21 cellular contexts compared by ENCODE assay signal in genomic region chr2:231011526-231011925, GRCh38. TPM values are rescaled to one million over a fixed set of nuclear protein-coding genes. Genes with fewer than 3 reads are reported as not detected.
DNase-seq lines count a peak whose midpoint lies in the region; ATAC-seq and TF ChIP-seq lines count a peak whose summit lies in the region.
"Had no signal": no experiment of that assay in that cellular context is flagged by ENCODE, and none has a peak within 500 bp of the region (broad histone marks: within the 10 kb centered on the region; RNA-seq: fewer than 3 reads in every experiment).

No MANE protein-coding gene starts in this region.

- H3K79me2 ChIP-seq in trophoblast cell (ENCODE audit: control insufficient read depth, insufficient read depth, low read length, poor library complexity): peaks cover 5% of the 10 kb centered on the region

- WGBS in trophoblast cell (ENCODE audit: extremely low coverage, insufficient coverage, insufficient read length): no CpG with 5 or more reads among the region's 2 CpGs
- 0% methylated on average over 1 of the region's 2 CpGs for WGBS in right lobe of liver (ENCODE audit: insufficient coverage, low coverage, low lambda C conversion rate, missing lambda C conversion rate)

- peaks cover 32% of the 10 kb centered on the region for H3K79me1 ChIP-seq in trophoblast cell (ENCODE audit: low read length)

- H3K36me3 ChIP-seq in trophoblast cell (ENCODE audit: control insufficient read depth in 1 of 2, insufficient read depth in 2 of 2, low read length in 2 of 2): no peaks in the 10 kb centered on the region
- H3K36me3 ChIP-seq in right lobe of liver: no peaks in the 10 kb centered on the region
- H3K36me3 ChIP-seq: BE2C, BLaER1 had no signal

- peak overlapping the region; percentile 67 for H3K14ac ChIP-seq in trophoblast cell (ENCODE audit: low read length)

- intact Hi-C loops in right lobe of liver (cut with DNase I): no loop called here
- intact Hi-C loops in Right ventricle myocardium superior (cut with DNase I): no loop called here

- DNase-seq in left lobe of liver (ENCODE audit: low spot score) (no peak), trophoblast cell (no peak), right lobe of liver (no peak), Right ventricle myocardium superior (no peak)
- no peak for DNase-seq in effector CD4-positive, alpha-beta T cell
- DNase-seq: 8988T; ACHN; BE2C; Calu3; CD4-positive, alpha-beta memory T cell; CD4-positive, CD25-positive, alpha-beta regulatory T cell; CD8-positive, alpha-beta memory T cell; COR-L47; DMS79 treated with DMSO at 0.1 percent for 48 hours; GF-D8 had no signal

- peak overlapping the region; percentile 18 for H2BK5ac ChIP-seq in trophoblast cell (ENCODE audit: low read depth, low read length, poor library complexity)

- peak overlapping the region; percentile 80 for H4K91ac ChIP-seq in trophoblast cell (ENCODE audit: low read depth, low read length)

- H2BK12ac ChIP-seq in trophoblast cell (ENCODE audit: low read length): peak overlapping the region; percentile 72

- H4K8ac ChIP-seq in trophoblast cell (ENCODE audit: low read depth, low read length): peak overlapping the region; percentile 70

- H3K4me3 ChIP-seq in trophoblast cell (ENCODE audit: low read depth, low read length) (no peak overlapping the region), right lobe of liver (no peak overlapping the region)
- H3K4me3 ChIP-seq: BLaER1 had no signal

- TF ChIP-seq CTCF in VCaP (conservative IDR thresholded peaks at IDR 0.05) (no peak), right lobe of liver (IDR thresholded peaks at IDR 0.05) (no peak)

- H2AFZ ChIP-seq in trophoblast cell (ENCODE audit: insufficient read depth, low read length, poor library complexity): no peak overlapping the region

- H3K27me3 ChIP-seq in trophoblast cell (ENCODE audit: insufficient read depth, low read length) (no peaks in the 10 kb centered on the region), right lobe of liver (no peaks in the 10 kb centered on the region)
- H3K27me3 ChIP-seq: BE2C, BLaER1 had no signal

- H3K4me2 ChIP-seq in trophoblast cell (ENCODE audit: low read length): no peak overlapping the region
- H3K4me2 ChIP-seq: BLaER1 had no signal

- no peak overlapping the region for H4K12ac ChIP-seq in trophoblast cell (ENCODE audit: low read depth, low read length)

- peak overlapping the region; percentile 11 for H2AK5ac ChIP-seq in trophoblast cell (ENCODE audit: low read length)

- peak overlapping the region; percentile 74 for H2BK120ac ChIP-seq in trophoblast cell (ENCODE audit: insufficient read depth, low read length, poor library complexity)

- peaks cover 17 to 45% of the 10 kb centered on the region in 2 experiments for H3K4me1 ChIP-seq in trophoblast cell (ENCODE audit: control insufficient read depth in 1 of 2, insufficient read depth in 2 of 2, low read length in 2 of 2)
- H3K4me1 ChIP-seq in right lobe of liver: peaks cover 0 to 1% (median 0%) of the 10 kb centered on the region in 4 donors
- H3K4me1 ChIP-seq: BE2C, BLaER1 had no signal

- ATAC-seq in left lobe of liver (peak; percentile 18), right lobe of liver (no peak), Right ventricle myocardium superior (ENCODE audit: poor library complexity) (no peak), GM18511 (IDR thresholded peaks at IDR 0.05; ENCODE audit: unreplicated experiment) (no peak)

- no peak for TF ChIP-seq POLR2A in right lobe of liver (IDR thresholded peaks at IDR 0.05)

- H3K9me3 ChIP-seq in trophoblast cell (ENCODE audit: insufficient read depth, low read depth, low read length) (no peaks in the 10 kb centered on the region), right lobe of liver (no peaks in the 10 kb centered on the region)
- H3K9me3 ChIP-seq: BE2C, BLaER1 had no signal

- no peak overlapping the region for H3K9ac ChIP-seq in trophoblast cell (ENCODE audit: low read length)
- H3K9ac ChIP-seq: BLaER1 had no signal

- H3K18ac ChIP-seq in trophoblast cell (ENCODE audit: low read length): peak overlapping the region; percentile 67

- no peak overlapping the region for H3K23ac ChIP-seq in trophoblast cell (ENCODE audit: low read length)

- H3K27ac ChIP-seq in VCaP: peak overlapping the region; percentile 8; the same call in 1 of the 2 replicates
- H3K27ac ChIP-seq in trophoblast cell (ENCODE audit: low read depth, low read length): peak overlapping the region; percentile 53
- H3K27ac ChIP-seq in right lobe of liver: no peak overlapping the region
- H3K27ac ChIP-seq: BLaER1 had no signal

- peak overlapping the region; percentile 2 for H3K4ac ChIP-seq in trophoblast cell (ENCODE audit: low read depth, low read length)

RNA-seq across cellular contexts. Expression of gene SPATA3, which starts 15.6 kb away (rescaled TPM):
- total RNA-seq in left lobe of liver: not detected
- 0.31 and 0.37 TPM in 2 replicates for polyA plus RNA-seq in trophoblast cell (2013)
- not detected for total RNA-seq in right lobe of liver
- total RNA-seq in Right ventricle myocardium superior: not detected
- total RNA-seq: A673; Calu3; CD4-positive, alpha-beta memory T cell had no signal
- polyA plus RNA-seq: AG04450; CD14-positive monocyte; CD4-positive, alpha-beta memory T cell; CD4-positive, CD25-positive, alpha-beta regulatory T cell; CD8-positive, alpha-beta memory T cell had no signal

RNA-seq across cellular contexts. Expression of gene C2orf72, which starts 25.8 kb away (rescaled TPM):
- total RNA-seq in left lobe of liver (125 TPM), right lobe of liver (100 to 1,000 TPM in 2 of 6 experiments, 10 to 100 TPM in 4; 76.0 to 167 (median 85.9) TPM), Right ventricle myocardium superior (0.05 TPM)
- polyA plus RNA-seq in trophoblast cell (2013): 64.8 and 69.7 TPM in 2 replicates
- total RNA-seq: A673; CD4-positive, alpha-beta memory T cell; CD4-positive, CD25-positive, alpha-beta regulatory T cell had no signal
- polyA plus RNA-seq: AG04450; CD14-positive monocyte; CD4-positive, alpha-beta memory T cell; CD4-positive, CD25-positive, alpha-beta regulatory T cell; CD8-positive, alpha-beta memory T cell had no signal

RNA-seq across cellular contexts. Expression of gene PSMD1, which starts 45.1 kb away (rescaled TPM):
- total RNA-seq in left lobe of liver (41.3 TPM), right lobe of liver (10 to 100 TPM; 46.4 to 62.3 (median 55.5) TPM), Right ventricle myocardium superior (81.0 TPM)
- polyA plus RNA-seq in trophoblast cell (2013): 148 and 153 TPM in 2 replicates

Comparison
In these comparisons a context has a peak if more than half of its experiments do, and no peak if none do; other contexts are left out.
1. H3K27ac ChIP-seq: peak in VCaP (single experiment) and trophoblast cell (single experiment); none in right lobe of liver (0 of 3).
2. RNA of gene C2orf72, which starts 25.8 kb away (total RNA-seq): 125 TPM in left lobe of liver (single experiment) and 76.0 to 167 TPM in right lobe of liver; 0.05 TPM in Right ventricle myocardium superior (single experiment); every median in the first group is over 10 times any median in the second.